ENCODE assay signal across 27 cellular contexts in the genomic region with DNA sequence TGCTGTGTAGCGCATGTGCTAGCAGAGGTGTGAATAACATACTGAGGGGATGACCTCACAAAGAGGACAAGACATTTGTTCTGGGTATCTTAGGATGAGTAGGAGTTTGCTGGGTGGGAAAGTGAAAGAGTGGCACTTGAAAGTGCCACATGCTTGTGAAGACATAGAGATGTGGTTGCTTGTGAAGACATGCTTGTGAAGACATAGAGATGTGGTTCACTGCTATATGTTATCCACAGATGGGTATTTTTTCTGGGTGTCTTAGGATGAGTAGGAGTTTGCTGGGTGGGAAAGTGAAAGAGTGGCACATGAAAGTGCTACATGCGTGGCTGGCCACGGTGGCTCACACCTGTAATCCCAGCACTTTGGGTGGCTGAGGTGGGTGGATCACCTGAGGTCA.
"Had no signal": no experiment of that assay in that cellular context is flagged by ENCODE, and none has a peak within 500 bp of the region (broad histone marks: within the 10 kb centered on the region; RNA-seq: fewer than 3 reads in every experiment).

No MANE protein-coding gene starts in this region.

- H3K27me3 ChIP-seq: hepatocyte, neural progenitor cell, neutrophil, right atrium auricular region, right lobe of liver, suprapubic skin, tibial artery, uterus had no signal

- H3K36me3 Mint-ChIP-seq: mesothelial cell of epicardium, naive B cell, natural killer cell, neural progenitor cell had no signal

- ATAC-seq: natural killer cell; right lobe of liver; stimulated activated memory B cell treated with anti-CD40 and anti-IgM and Interleukin-4, amounts not matched to agents 10 μg/mL and 1 μg/mL and 100 μg/mL, for 72 hours had no signal

- H2AFZ ChIP-seq: hepatocyte, neural progenitor cell had no signal

- H3K27me3 Mint-ChIP-seq: progenitor cell of endocrine pancreas; stimulated activated memory B cell treated with anti-CD40 and anti-IgM and Interleukin-4, amounts not matched to agents 10 μg/mL and 1 μg/mL and 100 μg/mL, for 72 hours had no signal

- H3K36me3 ChIP-seq: left ventricle myocardium inferior, neural progenitor cell, neutrophil, right atrium auricular region, right lobe of liver, suprapubic skin, thoracic aorta, tibial artery, uterus had no signal

- H3K27ac ChIP-seq: hepatocyte, left ventricle myocardium inferior, neural progenitor cell, neutrophil, right atrium auricular region, right lobe of liver, suprapubic skin, thoracic aorta, tibial artery, uterus had no signal

- H3K9ac ChIP-seq: neural progenitor cell had no signal

- H3K4me3 Mint-ChIP-seq: mesothelial cell of epicardium; naive B cell; natural killer cell; nephron progenitor cell; neural progenitor cell; stimulated activated memory B cell treated with anti-CD40 and anti-IgM and Interleukin-4, amounts not matched to agents 10 μg/mL and 1 μg/mL and 100 μg/mL, for 72 hours; type B pancreatic cell had no signal

- H3K4me3 ChIP-seq: hepatocyte, left ventricle myocardium inferior, lung, neural progenitor cell, right atrium auricular region, right lobe of liver, smooth muscle cell, suprapubic skin, thoracic aorta, tibial artery, uterus had no signal

- H3K27ac Mint-ChIP-seq: mesothelial cell of epicardium; naive B cell; natural killer cell; nephron progenitor cell; neural progenitor cell; progenitor cell of endocrine pancreas; stimulated activated memory B cell treated with anti-CD40 and anti-IgM and Interleukin-4, amounts not matched to agents 10 μg/mL and 1 μg/mL and 100 μg/mL, for 72 hours; type B pancreatic cell had no signal

- DNase-seq: islet precursor cell; left ventricle myocardium inferior; mesendoderm; naive B cell; natural killer cell; nephron progenitor cell; occipital lobe; right lobe of liver; stimulated activated CD4-positive, alpha-beta T cell treated with anti-CD3 and anti-CD28 coated beads, Interleukin-1b, Interleukin-23, amount 100 ng/mL, for 48 hours; stimulated activated CD4-positive, alpha-beta T cell treated with anti-CD3 and anti-CD28 coated beads, Interleukin-2, amount 100 ng/mL, for 48 hours; stimulated activated CD4-positive, alpha-beta T cell treated with anti-CD3 and anti-CD28 coated beads, Interleukin-4, amount 100 ng/mL, for 4 hours; stimulated activated CD8-positive, alpha-beta memory T cell treated with anti-CD3 and anti-CD28 coated beads, Interleukin-4, amount 100 ng/mL, for 48 hours; stimulated activated naive CD4-positive, alpha-beta T cell treated with Interleukin-2 at 50 U/mL for 16 hours; tibial artery; uterus had no signal

- H3K9me3 ChIP-seq: left ventricle myocardium inferior, neutrophil, right atrium auricular region, right lobe of liver, suprapubic skin, thoracic aorta, tibial artery, uterus had no signal

- H3K79me2 ChIP-seq: hepatocyte had no signal

- H3K4me1 Mint-ChIP-seq: naive B cell, natural killer cell had no signal

- H3K4me1 ChIP-seq: uterus had no signal

- H3K4me2 ChIP-seq: hepatocyte, neural progenitor cell had no signal
